9 cellular contexts compared by ENCODE assay signal in genomic region chr16:50747206-50747956, GRCh38. TPM values are rescaled to one million over a fixed set of nuclear protein-coding genes. Genes with fewer than 3 reads are reported as not detected.
A peak's percentile ranks its signal among the peaks of the same experiment; 100 is the strongest.
DNase-seq lines count a peak whose midpoint lies in the region; ATAC-seq and TF ChIP-seq lines count a peak whose summit lies in the region.
"Had no signal": no experiment of that assay in that cellular context is flagged by ENCODE, and none has a peak within 500 bp of the region (broad histone marks: within the 10 kb centered on the region; RNA-seq: fewer than 3 reads in every experiment).

No MANE protein-coding gene starts in this region.

- peak; percentile 72 for ATAC-seq in CD4-positive, alpha-beta T cell (ENCODE audit: poor library complexity)
- ATAC-seq in GM18868 (IDR thresholded peaks at IDR 0.05; ENCODE audit: unreplicated experiment): peak; percentile 70
- peak; percentile 55 for ATAC-seq in HG03571 (IDR thresholded peaks at IDR 0.05; ENCODE audit: unreplicated experiment)
- peak; percentile 47 for ATAC-seq in stimulated activated naive CD8-positive, alpha-beta T cell treated with anti-CD3 and anti-CD28 coated beads, Interleukin-15, Interleukin-2, amounts not matched to agents 100 U/mL and 50 U/mL, for 24 hours

- peak overlapping the region; percentile 86 for H3K4me3 Mint-ChIP-seq in CD4-positive, alpha-beta T cell
- peak overlapping the region; percentile 89 for H3K4me3 Mint-ChIP-seq in T-helper 2 cell treated with Interferon-gamma antibody and Interleukin-4, amounts not matched to agents 5 μg/mL and 100 μg/mL, for 36 hours

- H3K9me3 Mint-ChIP-seq in CD4-positive, alpha-beta T cell: no peaks in the 10 kb centered on the region
- H3K9me3 Mint-ChIP-seq in T-helper 2 cell treated with Interferon-gamma antibody and Interleukin-4, amounts not matched to agents 5 μg/mL and 100 μg/mL, for 36 hours: no peaks in the 10 kb centered on the region

- CTCF ChIA-PET in CD4-positive, alpha-beta T cell (lab: Charles Lee): interaction anchor here (0.6 to 3.2 kb wide), 15 partner anchors 34 to 537 kb away, joined by 3 to 15 read pairs (median 4); partner anchors contain the start of gene SNX20

- H3K27ac ChIP-seq in CD4-positive, alpha-beta T cell (ENCODE audit: low read depth, low read length): peak overlapping the region; percentile 66
- H3K27ac ChIP-seq: SJSA1 had no signal

- H3K36me3 Mint-ChIP-seq in CD4-positive, alpha-beta T cell (ENCODE audit: low read depth): peaks cover 82% of the 10 kb centered on the region
- peaks cover 69% of the 10 kb centered on the region for H3K36me3 Mint-ChIP-seq in T-helper 2 cell treated with Interferon-gamma antibody and Interleukin-4, amounts not matched to agents 5 μg/mL and 100 μg/mL, for 36 hours (ENCODE audit: low read depth)

- peaks cover 80% of the 10 kb centered on the region for H3K4me1 Mint-ChIP-seq in CD4-positive, alpha-beta T cell (ENCODE audit: low read depth)
- H3K4me1 Mint-ChIP-seq in T-helper 2 cell treated with Interferon-gamma antibody and Interleukin-4, amounts not matched to agents 5 μg/mL and 100 μg/mL, for 36 hours (ENCODE audit: low read depth): peaks cover 48% of the 10 kb centered on the region

- peak overlapping the region; percentile 87 for H3K27ac Mint-ChIP-seq in CD4-positive, alpha-beta T cell
- peak overlapping the region; percentile 94 for H3K27ac Mint-ChIP-seq in T-helper 2 cell treated with Interferon-gamma antibody and Interleukin-4, amounts not matched to agents 5 μg/mL and 100 μg/mL, for 36 hours

- H3K9me3 ChIP-seq in CD4-positive, alpha-beta T cell (ENCODE audit: control insufficient read depth, low read length): no peaks in the 10 kb centered on the region
- H3K9me3 ChIP-seq: SJSA1 had no signal

- no peaks in the 10 kb centered on the region for H3K27me3 ChIP-seq in CD4-positive, alpha-beta T cell (ENCODE audit: control insufficient read depth, insufficient read depth, low read length)
- H3K27me3 ChIP-seq: SJSA1 had no signal

- no peak overlapping the region for H3K4me3 ChIP-seq in lower leg skin (ENCODE audit: low read depth, poor library complexity, severe bottlenecking)
- H3K4me3 ChIP-seq: SJSA1 had no signal

- no peak for TF ChIP-seq POLR2A in lower leg skin (IDR thresholded peaks at IDR 0.05)

- H3K27me3 Mint-ChIP-seq in CD4-positive, alpha-beta T cell: no peaks in the 10 kb centered on the region
- H3K27me3 Mint-ChIP-seq in T-helper 2 cell treated with Interferon-gamma antibody and Interleukin-4, amounts not matched to agents 5 μg/mL and 100 μg/mL, for 36 hours (ENCODE audit: low read depth): no peaks in the 10 kb centered on the region

- intact Hi-C loops in CD4-positive, alpha-beta T cell (cut with DNase I, micrococcal nuclease): loop anchor here (1.0 to 10.0 kb wide), 11 partner anchors 13 to 593 kb away; partner anchors contain the start of genes SNX20 (in 2 of the 2), ADCY7 (in 1 of the 2) and TENT4B (in 1 of the 2)
- intact Hi-C loops in lower leg skin (cut with DNase I; ENCODE audit: low total_unique reads): no loop called here

- POLR2A ChIA-PET in CD4-positive, alpha-beta T cell (lab: Charles Lee): interaction anchor here (0.6 to 10.1 kb wide), 17 partner anchors 16 to 722 kb away, joined by 3 to 167 read pairs (median 4); partner anchors contain the start of genes CNEP1R1 and SNX20

- TF ChIP-seq CTCF in CD4-positive, alpha-beta T cell (IDR thresholded peaks at IDR 0.05): peak; percentile 72
- TF ChIP-seq CTCF in lower leg skin (IDR thresholded peaks at IDR 0.05): no peak

- WGBS in lower leg skin, 2 donors: 65 to 71% methylated on average over 7 of the region's 7 CpGs

- peak in 1 of 10 experiments; percentile 14 for DNase-seq in CD4-positive, alpha-beta T cell
- peak; percentile 55 for DNase-seq in T-helper 2 cell treated with Interferon-gamma antibody and Interleukin-4, amounts not matched to agents 5 μg/mL and 100 μg/mL, for 36 hours (ENCODE audit: low spot score)
- peak; percentile 33 for DNase-seq in germinal center (ENCODE audit: low spot score)
- DNase-seq in stimulated activated naive CD8-positive, alpha-beta T cell treated with anti-CD3 and anti-CD28 coated beads, Interleukin-15, Interleukin-2, amounts not matched to agents 100 U/mL and 50 U/mL, for 24 hours: no peak
- DNase-seq in lower leg skin (ENCODE audit: low spot score in 2 of 2): no peak
- no peak for DNase-seq in activated CD8-positive, alpha-beta memory T cell treated with anti-CD3 and anti-CD28 coated beads for 24 hours

RNA-seq across cellular contexts. Expression of gene CYLD, which starts 5.5 kb away (rescaled TPM):
- total RNA-seq in CD4-positive, alpha-beta T cell: 100 to 1,000 TPM; 360 to 373 TPM
- 10 to 100 TPM; 35.8 to 50.3 (median 41.8) TPM for total RNA-seq in lower leg skin

RNA-seq across cellular contexts. Expression of gene NOD2, which starts 54.0 kb away (rescaled TPM):
- 1 to 10 TPM; 4.5 to 5.3 TPM for total RNA-seq in CD4-positive, alpha-beta T cell
- 10 to 100 TPM; 31.0 to 44.4 (median 35.4) TPM for total RNA-seq in lower leg skin

Comparison
In these comparisons a context has a peak if more than half of its experiments do, and no peak if none do; other contexts are left out.
1. DNase-seq: peak in T-helper 2 cell treated with Interferon-gamma antibody and Interleukin-4, amounts not matched to agents 5 μg/mL and 100 μg/mL, for 36 hours (single experiment) and germinal center (single experiment); none in stimulated activated naive CD8-positive, alpha-beta T cell treated with anti-CD3 and anti-CD28 coated beads, Interleukin-15, Interleukin-2, amounts not matched to agents 100 U/mL and 50 U/mL, for 24 hours (single experiment), lower leg skin (0 of 2) and activated CD8-positive, alpha-beta memory T cell treated with anti-CD3 and anti-CD28 coated beads for 24 hours (single experiment).
2. RNA of gene CYLD, which starts 5.5 kb away (total RNA-seq): 360 to 373 TPM in CD4-positive, alpha-beta T cell; 35.8 to 50.3 TPM in lower leg skin; every median in the first group is over 4 times any median in the second.
3. RNA of gene NOD2, which starts 54.0 kb away (total RNA-seq): 31.0 to 44.4 TPM in lower leg skin; 4.5 to 5.3 TPM in CD4-positive, alpha-beta T cell; every median in the first group is over 4 times any median in the second.
4. Peak in every context shown above with its lines, with median percentiles within 50 percentile points of each other: ATAC-seq.